In the genomic region with DNA sequence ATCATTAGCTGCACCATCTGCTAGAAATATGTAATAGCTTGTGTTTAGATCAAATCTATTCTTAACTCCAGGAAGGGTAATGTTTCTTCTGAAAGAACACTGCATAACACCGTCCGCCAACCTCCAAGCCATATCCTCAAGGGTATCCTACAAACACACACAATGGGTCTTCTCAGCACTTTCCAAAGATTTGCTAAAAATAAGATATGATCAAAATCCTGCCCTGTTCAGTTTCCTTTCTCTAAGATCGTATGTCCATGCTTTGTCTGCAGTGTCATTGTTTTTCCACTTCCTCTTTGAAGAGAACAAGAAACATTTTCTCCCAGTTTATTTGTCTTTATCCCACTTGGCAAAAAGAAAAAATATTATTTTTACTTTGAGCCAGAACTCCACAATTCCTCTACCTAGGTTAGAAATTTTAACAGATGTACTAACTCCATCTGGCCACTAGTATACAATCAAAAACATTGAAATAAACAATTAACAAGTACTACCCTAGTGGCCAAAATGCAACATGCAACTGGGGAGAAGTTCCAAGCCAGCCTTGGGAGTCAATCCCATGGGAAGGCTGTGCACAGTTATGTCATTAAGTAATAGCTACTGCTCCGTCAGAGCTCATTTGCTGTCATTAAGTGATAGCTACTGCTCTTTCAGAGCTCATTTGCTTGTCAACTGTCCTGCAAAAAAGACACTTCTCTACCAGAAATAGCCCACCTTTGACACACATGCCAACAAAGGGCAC, we compare ENCODE assay signal across 9 cellular contexts. TPM values are rescaled to one million over a fixed set of nuclear protein-coding genes. Genes with fewer than 3 reads are reported as not detected.
A peak's percentile ranks its signal among the peaks of the same experiment; 100 is the strongest.
DNase-seq lines count a peak whose midpoint lies in the region; ATAC-seq and TF ChIP-seq lines count a peak whose summit lies in the region.
"Had no signal": no experiment of that assay in that cellular context is flagged by ENCODE, and none has a peak within 500 bp of the region (broad histone marks: within the 10 kb centered on the region; RNA-seq: fewer than 3 reads in every experiment).

No MANE protein-coding gene starts in this region.

- H3K4me3 Mint-ChIP-seq in endothelial cell (ENCODE audit: unreplicated experiment) = no peak overlapping the region
- H3K4me3 Mint-ChIP-seq: stimulated activated naive CD8-positive, alpha-beta T cell treated with anti-CD3 and anti-CD28 coated beads, Interleukin-15, Interleukin-2, amounts not matched to agents 100 ng/mL and 50 ng/mL, for 24 hours had no signal

- DNase-seq in A172 (ENCODE audit: low spot score) (peak; percentile 33), NCI-H1694 treated with DMSO at 0.1 percent for 48 hours (lab: John Stamatoyannopoulos, UW) (peak; percentile 32), endothelial cell (ENCODE audit: low spot score) (peak; percentile 36), putamen (ENCODE audit: low spot score) (peak; percentile 13), NOMO-1 treated with DMSO at 0.1 percent for 48 hours (lab: John Stamatoyannopoulos, UW; ENCODE audit: unreplicated experiment) (no peak)

- H3K27me3 Mint-ChIP-seq in endothelial cell (ENCODE audit: unreplicated experiment) = no peaks in the 10 kb centered on the region
- H3K27me3 Mint-ChIP-seq: stimulated activated naive CD8-positive, alpha-beta T cell treated with anti-CD3 and anti-CD28 coated beads, Interleukin-15, Interleukin-2, amounts not matched to agents 100 ng/mL and 50 ng/mL, for 24 hours had no signal

- peaks cover 26% of the 10 kb centered on the region for H3K4me1 Mint-ChIP-seq in endothelial cell (ENCODE audit: unreplicated experiment)

- no peaks in the 10 kb centered on the region for H3K9me3 Mint-ChIP-seq in endothelial cell (ENCODE audit: unreplicated experiment)
- H3K9me3 Mint-ChIP-seq: stimulated activated naive CD8-positive, alpha-beta T cell treated with anti-CD3 and anti-CD28 coated beads, Interleukin-15, Interleukin-2, amounts not matched to agents 100 ng/mL and 50 ng/mL, for 24 hours had no signal

- H3K36me3 Mint-ChIP-seq in endothelial cell (ENCODE audit: low read depth, unreplicated experiment) = no peaks in the 10 kb centered on the region

- ATAC-seq in GM18861 (IDR thresholded peaks at IDR 0.05; ENCODE audit: unreplicated experiment) (peak; percentile 70), GM19035 (IDR thresholded peaks at IDR 0.05; ENCODE audit: unreplicated experiment) (no peak), HG02678 (IDR thresholded peaks at IDR 0.05; ENCODE audit: unreplicated experiment) (no peak)

- TF ChIP-seq CTCF in endothelial cell (IDR thresholded peaks at IDR 0.05; ENCODE audit: unreplicated experiment) = peak; percentile 90

- peak overlapping the region; percentile 90 for H3K27ac Mint-ChIP-seq in endothelial cell (ENCODE audit: unreplicated experiment)
- H3K27ac Mint-ChIP-seq: stimulated activated naive CD8-positive, alpha-beta T cell treated with anti-CD3 and anti-CD28 coated beads, Interleukin-15, Interleukin-2, amounts not matched to agents 100 ng/mL and 50 ng/mL, for 24 hours had no signal

RNA-seq across cellular contexts. Expression of gene FRRS1, which starts 37.8 kb away (rescaled TPM):
- 2.8 and 4.8 TPM in 2 replicates for total RNA-seq in A172 (2014; rRNA removed; shearing (Covaris generic))
- 4.1 TPM for total RNA-seq in endothelial cell (ENCODE audit: unreplicated experiment)
